ENCODE assay signal across 12 cellular contexts in the genomic region with DNA sequence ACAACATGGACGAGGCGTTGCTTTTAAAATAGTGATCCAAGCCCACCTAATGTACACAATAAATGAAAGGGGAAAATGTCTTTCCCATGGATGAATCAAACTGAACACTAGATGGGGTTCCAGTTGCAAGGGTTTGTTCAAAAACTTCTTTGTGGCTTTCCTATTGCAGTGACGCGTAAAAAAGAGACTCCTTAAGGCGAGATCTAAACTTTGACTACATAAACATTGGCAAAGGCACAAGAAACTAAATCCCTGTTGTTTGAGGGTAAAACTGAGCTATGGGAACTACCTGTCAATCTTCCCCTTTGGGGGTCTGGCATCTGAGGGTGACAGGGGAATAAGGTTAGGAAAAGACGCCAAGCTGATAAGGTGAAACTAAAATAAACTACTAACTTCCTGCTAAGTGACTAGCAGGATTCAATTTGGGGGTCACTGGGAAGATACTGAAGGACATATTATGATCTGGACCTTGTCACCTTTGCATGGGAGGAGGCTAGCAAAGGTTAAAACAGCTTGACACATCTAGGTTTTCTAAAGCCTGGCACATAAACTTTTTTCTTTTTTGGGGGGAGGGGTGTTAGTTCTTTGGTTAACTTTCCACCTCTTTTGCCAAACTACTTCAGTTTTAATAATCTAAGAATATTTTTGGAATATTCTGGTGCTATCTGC. TPM values are rescaled to one million over a fixed set of nuclear protein-coding genes. Genes with fewer than 3 reads are reported as not detected.
DNase-seq lines count a peak whose midpoint lies in the region; TF ChIP-seq lines count a peak whose summit lies in the region.
"Had no signal": no experiment of that assay in that cellular context is flagged by ENCODE, and none has a peak within 500 bp of the region (broad histone marks: within the 10 kb centered on the region; RNA-seq: fewer than 3 reads in every experiment).

No MANE protein-coding gene starts in this region.

- no peak overlapping the region for H3K27ac Mint-ChIP-seq in chondrocyte (ENCODE audit: unreplicated experiment)

- peaks cover 4% of the 10 kb centered on the region for H3K4me1 ChIP-seq in mesenchymal stem cell (ENCODE audit: control insufficient read depth, insufficient read depth, low read depth, low read length)

- H3K36me3 Mint-ChIP-seq in chondrocyte (ENCODE audit: low read depth): peaks cover 3% of the 10 kb centered on the region

- no peak overlapping the region for H4K91ac ChIP-seq in mesenchymal stem cell (ENCODE audit: low read length)

- TF ChIP-seq CTCF in HFF-Myc (IDR thresholded peaks at IDR 0.05; ENCODE audit: low read depth, low read length, missing control alignments) (peak; percentile 37), chondrocyte (IDR thresholded peaks at IDR 0.05) (peak; percentile 39)

- H4K8ac ChIP-seq in mesenchymal stem cell (ENCODE audit: low read length): no peak overlapping the region

- no peak overlapping the region for H3K14ac ChIP-seq in mesenchymal stem cell (ENCODE audit: low read length in 2 of 2)

- no peak overlapping the region for H2BK120ac ChIP-seq in mesenchymal stem cell (ENCODE audit: low read depth, low read length)

- H3K4me3 Mint-ChIP-seq in chondrocyte (ENCODE audit: unreplicated experiment): no peak overlapping the region

- peaks cover 2 to 4% of the 10 kb centered on the region in 2 experiments for H3K36me3 ChIP-seq in mesenchymal stem cell (ENCODE audit: control insufficient read depth in 1 of 2, insufficient read depth in 2 of 2, low read depth in 1 of 2, low read length in 2 of 2)

- no peaks in the 10 kb centered on the region for H3K9me3 ChIP-seq in mesenchymal stem cell (ENCODE audit: control insufficient read depth, low read length)

- H2BK12ac ChIP-seq in mesenchymal stem cell (ENCODE audit: low read length in 2 of 2): no peak overlapping the region

- H2BK5ac ChIP-seq in mesenchymal stem cell (ENCODE audit: low read depth, low read length, poor library complexity, severe bottlenecking): no peak overlapping the region

- H3K27me3 Mint-ChIP-seq in chondrocyte (ENCODE audit: low read depth): peaks cover 70% of the 10 kb centered on the region

- peaks cover 10% of the 10 kb centered on the region for H3K4me1 Mint-ChIP-seq in chondrocyte (ENCODE audit: low read depth)

- peaks cover 3% of the 10 kb centered on the region for H3K79me1 ChIP-seq in mesenchymal stem cell (replicated peaks; ENCODE audit: low read length, poor library complexity, severe bottlenecking)

- H3K4ac ChIP-seq in mesenchymal stem cell (ENCODE audit: low read depth in 1 of 2, low read length in 2 of 2): no peak overlapping the region

- H3K9me3 Mint-ChIP-seq in chondrocyte (ENCODE audit: low read depth): no peaks in the 10 kb centered on the region

- in situ Hi-C loops in ACHN (cut with HindIII; ENCODE audit: low pct_ligation_motif_present, low pct_unique_long_range_greater_than_20kb, low sequenced_read_pairs): no loop called here

- peak overlapping the region; percentile 44 for H3K4me2 ChIP-seq in mesenchymal stem cell (ENCODE audit: low read length, poor library complexity, severe bottlenecking)

- DNase-seq in ACHN: peak; percentile 70
- DNase-seq in HFF-Myc (ENCODE audit: extremely low read depth, low read depth): no peak
- no peak for DNase-seq in chondrocyte (ENCODE audit: low spot score)
- peak; percentile 85 for DNase-seq in mesenchymal stem cell
- DNase-seq in effector CD8-positive, alpha-beta T cell (lab: John Stamatoyannopoulos, UW): no peak
- DNase-seq in NCI-H187 (lab: John Stamatoyannopoulos, UW): no peak
- no peak for DNase-seq in NCI-H226
- DNase-seq in NCI-H2171 (lab: John Stamatoyannopoulos, UW): no peak
- DNase-seq: left cardiac atrium; NCI-H2227 treated with DMSO at 0.1 percent for 48 hours; stimulated activated naive CD4-positive, alpha-beta T cell had no signal

- no peak overlapping the region for H3K23ac ChIP-seq in mesenchymal stem cell (ENCODE audit: low read length in 2 of 2)

- 16% methylated on average over 6 of the region's 6 CpGs for WGBS in mesenchymal stem cell

- H3K27ac ChIP-seq in mesenchymal stem cell (ENCODE audit: low read length, poor library complexity, severe bottlenecking): no peak overlapping the region

- H3K4me3 ChIP-seq in HFF-Myc (replicated peaks; ENCODE audit: low read depth, low read length) (peak overlapping the region; percentile 28), mesenchymal stem cell (ENCODE audit: insufficient read depth in 1 of 2, low read depth in 1 of 2, low read length in 2 of 2) (peak overlapping the region in 1 of 2 experiments; percentile 66)

- H3K9ac ChIP-seq in mesenchymal stem cell (ENCODE audit: low read length): peak overlapping the region; percentile 80

- H2AK5ac ChIP-seq in mesenchymal stem cell (ENCODE audit: low read length, severe bottlenecking): no peak overlapping the region

- no peak overlapping the region for H2AFZ ChIP-seq in mesenchymal stem cell (ENCODE audit: low read depth, low read length)

- no peak overlapping the region for H3K18ac ChIP-seq in mesenchymal stem cell (ENCODE audit: low read depth in 1 of 2, low read length in 2 of 2)

- H3K27me3 ChIP-seq in mesenchymal stem cell (ENCODE audit: control insufficient read depth in 1 of 2, insufficient read depth in 1 of 2, low read length in 2 of 2): peaks cover 0 to 8% of the 10 kb centered on the region in 2 experiments

- H2BK15ac ChIP-seq in mesenchymal stem cell (ENCODE audit: low read depth, poor library complexity, severe bottlenecking): no peak overlapping the region

RNA-seq across cellular contexts. Expression of gene SALL1, which starts 4.7 kb away (rescaled TPM):
- total RNA-seq in chondrocyte: 0.12 to 0.20 TPM (median 0.13 TPM) in 3 replicates
- polyA plus RNA-seq in mesenchymal stem cell (2013, experiment 1 of 2): 52.3 TPM
- polyA plus RNA-seq in mesenchymal stem cell (2013, experiment 2 of 2): 50.1 TPM
- total RNA-seq: T-helper 1 cell treated with Interleukin-12 subunit alpha and Interleukin-12 subunit beta and Interleukin-4 antibody, amounts not matched to agents 30 ng/mL and 1 ng/mL, for 36 hours had no signal

Comparison
In these comparisons a context has a peak if more than half of its experiments do, and no peak if none do; other contexts are left out.
1. DNase-seq: peak in ACHN (single experiment) and mesenchymal stem cell (single experiment); none in HFF-Myc (single experiment), chondrocyte (single experiment), effector CD8-positive, alpha-beta T cell (single experiment), NCI-H187 (0 of 2), NCI-H226 (single experiment) and NCI-H2171 (single experiment).